Comparison of ENCODE assay signal across 10 cellular contexts in genomic region chr9:121440265-121440664, GRCh38. TPM values are rescaled to one million over a fixed set of nuclear protein-coding genes. Genes with fewer than 3 reads are reported as not detected.
A peak's percentile ranks its signal among the peaks of the same experiment; 100 is the strongest.
DNase-seq lines count a peak whose midpoint lies in the region; ATAC-seq and TF ChIP-seq lines count a peak whose summit lies in the region.
"Had no signal": no experiment of that assay in that cellular context is flagged by ENCODE, and none has a peak within 500 bp of the region (broad histone marks: within the 10 kb centered on the region; RNA-seq: fewer than 3 reads in every experiment).

No MANE protein-coding gene starts in this region.

- peaks cover 7% of the 10 kb centered on the region for H3K4me1 Mint-ChIP-seq in HFFc6 (ENCODE audit: low read depth)

- H3K36me3 Mint-ChIP-seq in HFFc6 (ENCODE audit: low read depth), result no peaks in the 10 kb centered on the region

- H3K4me1 ChIP-seq in colonic mucosa, result no peaks in the 10 kb centered on the region

- no peak overlapping the region for H3K4me3 ChIP-seq in WERI-Rb-1 (ENCODE audit: low read depth, low read length)
- H3K4me3 ChIP-seq in colonic mucosa, result no peak overlapping the region

- DNase-seq in A172 (ENCODE audit: low spot score), result peak; percentile 55
- peak; percentile 27 for DNase-seq in HFFc6
- DNase-seq in WERI-Rb-1, result no peak
- DNase-seq in iPS-NIHi7 (ENCODE audit: extremely low spot score), result peak; percentile 48
- DNase-seq in DMS79 (lab: John Stamatoyannopoulos, UW), result no peak
- no peak for DNase-seq in colonic mucosa
- DNase-seq in HUDEP-2 (lab: John Stamatoyannopoulos, UW; ENCODE audit: unreplicated experiment in 76 of 76), result no peak
- DNase-seq: activated T-cell treated with anti-CD3 and anti-CD28 coated beads, Interleukin-2, amount 50 U/mL, for 4 hours; OCI-M1 had no signal

- intact Hi-C loops in colonic mucosa (cut with DNase I), result no loop called here

- no peak for ATAC-seq in HG02571 (IDR thresholded peaks at IDR 0.05; ENCODE audit: unreplicated experiment)
- ATAC-seq: activated T-cell treated with anti-CD3 and anti-CD28 coated beads, Interleukin-2, amount 50 U/mL, for 4 hours had no signal

- no peak overlapping the region for H3K27ac Mint-ChIP-seq in HFFc6

- H3K36me3 ChIP-seq in WERI-Rb-1 (no peaks in the 10 kb centered on the region), colonic mucosa (no peaks in the 10 kb centered on the region)

- no peak overlapping the region for H3K9ac ChIP-seq in colonic mucosa (ENCODE audit: low read depth in 2 of 2, low read length in 2 of 2)

- no peak overlapping the region for H3K4me3 Mint-ChIP-seq in HFFc6
- H3K4me3 Mint-ChIP-seq: activated T-cell treated with anti-CD3 and anti-CD28 coated beads, Interleukin-2, amount 50 U/mL, for 4 hours had no signal

- H3K9me3 Mint-ChIP-seq in HFFc6, result no peaks in the 10 kb centered on the region
- H3K9me3 Mint-ChIP-seq: activated T-cell treated with anti-CD3 and anti-CD28 coated beads, Interleukin-2, amount 50 U/mL, for 4 hours had no signal

- H3K27me3 ChIP-seq in WERI-Rb-1 (ENCODE audit: insufficient read depth, low read depth, severe bottlenecking), result no peaks in the 10 kb centered on the region
- H3K27me3 ChIP-seq in colonic mucosa, result no peaks in the 10 kb centered on the region

- H3K27me3 Mint-ChIP-seq in HFFc6 (ENCODE audit: insufficient read depth), result peaks cover 40% of the 10 kb centered on the region

- TF ChIP-seq CTCF in HFFc6 (IDR thresholded peaks at IDR 0.05) (peak; percentile 69), WERI-Rb-1 (IDR thresholded peaks at IDR 0.05; ENCODE audit: low read depth, low read length) (peak; percentile 22; the same call in 1 of the 2 replicates), colonic mucosa (IDR thresholded peaks at IDR 0.05) (no peak)

- H3K9me3 ChIP-seq in WERI-Rb-1 (ENCODE audit: severe bottlenecking), result no peaks in the 10 kb centered on the region
- no peaks in the 10 kb centered on the region for H3K9me3 ChIP-seq in colonic mucosa

- H3K27ac ChIP-seq in WERI-Rb-1 (no peak overlapping the region), colonic mucosa (no peak overlapping the region)

RNA-seq across cellular contexts. Expression of gene GGTA1, which starts 59.4 kb away (rescaled TPM):
- not detected in 2 replicates for total RNA-seq in A172 (2014; rRNA removed; shearing (Covaris generic))
- not detected for total RNA-seq in HFFc6 (2021; fragmentation: NEBNext Ultra II Directional; extraction: Animal tissue kit (Norgen Biotek cat#: 25700))
- 1 to 10 TPM in 1 of 2 donors, under 1 TPM in 1; 0.94 to 4.2 TPM for total RNA-seq in colonic mucosa
- total RNA-seq: activated T-cell treated with anti-CD3 and anti-CD28 coated beads, Interleukin-2, amount 50 U/mL, for 4 hours had no signal

Comparison
In these comparisons a context has a peak if more than half of its experiments do, and no peak if none do; other contexts are left out.
1. DNase-seq: peak in A172 (single experiment), HFFc6 (single experiment) and iPS-NIHi7 (single experiment); none in WERI-Rb-1 (single experiment), DMS79 (single experiment), colonic mucosa (single experiment) and HUDEP-2 (0 of 76).